8 cellular contexts compared by ENCODE assay signal in the genomic region with DNA sequence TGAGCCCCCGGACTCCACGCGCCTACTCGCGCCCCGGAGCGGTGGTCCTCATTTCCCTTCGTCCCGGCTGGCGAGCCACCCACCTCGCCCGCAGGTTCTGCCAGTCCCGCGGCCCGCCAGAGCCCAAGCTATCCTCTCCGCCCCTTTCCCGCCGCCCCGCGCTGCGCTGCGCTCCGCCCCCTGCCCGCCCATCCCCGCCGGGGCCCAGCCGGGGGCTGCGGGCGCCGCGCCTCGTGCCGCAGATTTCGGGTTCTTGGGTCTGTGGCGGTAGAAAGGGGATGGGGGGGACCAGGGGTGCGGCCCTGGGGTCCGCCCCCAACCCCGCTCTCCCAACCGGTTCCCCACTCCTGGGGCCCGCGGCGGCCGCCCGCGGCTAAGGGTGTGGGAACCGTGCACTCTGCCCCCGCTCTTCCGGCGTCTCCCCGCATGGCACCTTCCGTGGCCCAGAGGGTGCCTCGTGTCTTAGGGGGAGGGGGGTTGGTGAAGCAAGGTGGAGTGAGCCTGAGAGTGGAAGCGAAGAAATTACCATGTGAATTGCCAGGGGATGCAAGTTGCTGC.
A peak's percentile ranks its signal among the peaks of the same experiment; 100 is the strongest.
DNase-seq lines count a peak whose midpoint lies in the region; ATAC-seq and TF ChIP-seq lines count a peak whose summit lies in the region.

No MANE protein-coding gene starts in this region.

- peaks cover 37% of the 10 kb centered on the region for H3K4me1 ChIP-seq in DND-41 (ENCODE audit: insufficient read depth, low read length)
- no peaks in the 10 kb centered on the region for H3K4me1 ChIP-seq in suprapubic skin

- H3K36me3 ChIP-seq in DND-41 (ENCODE audit: insufficient read depth, low read length) (peaks cover 18% of the 10 kb centered on the region), neural cell (ENCODE audit: insufficient read depth, low read length) (no peaks in the 10 kb centered on the region), suprapubic skin (no peaks in the 10 kb centered on the region)

- H3K9me3 ChIP-seq in DND-41 (ENCODE audit: insufficient read depth, low read length, severe bottlenecking) (no peaks in the 10 kb centered on the region), neural cell (ENCODE audit: low read length) (no peaks in the 10 kb centered on the region), suprapubic skin (no peaks in the 10 kb centered on the region)

- ATAC-seq in DND-41 (ENCODE audit: insufficient read depth, low read depth) (peak; percentile 76), GM18909 (IDR thresholded peaks at IDR 0.05; ENCODE audit: poor library complexity, unreplicated experiment) (no peak)

- H3K27me3 ChIP-seq in DND-41 (ENCODE audit: insufficient read depth, low read length, poor library complexity): no peaks in the 10 kb centered on the region
- H3K27me3 ChIP-seq in neural cell (ENCODE audit: insufficient read depth, low read depth, low read length): no peaks in the 10 kb centered on the region
- H3K27me3 ChIP-seq in suprapubic skin: no peaks in the 10 kb centered on the region

- peak; percentile 14 for TF ChIP-seq RAD21 in neural cell (conservative IDR thresholded peaks at IDR 0.05)

- no peaks in the 10 kb centered on the region for H3F3A ChIP-seq in neural cell (ENCODE audit: insufficient read depth, low read length, poor library complexity, severe bottlenecking)

- 32% methylated on average over 39 of the region's 53 CpGs for WGBS in suprapubic skin

- TF ChIP-seq EP300 in neural cell (conservative IDR thresholded peaks at IDR 0.05; ENCODE audit: poor library complexity, severe bottlenecking): no peak
- no peak for TF ChIP-seq EP300 in suprapubic skin (IDR thresholded peaks at IDR 0.05)

- no peak for TF ChIP-seq POLR2A in suprapubic skin (IDR thresholded peaks at IDR 0.05)

- H3K4me2 ChIP-seq in DND-41 (ENCODE audit: insufficient read depth, low read length) (peak overlapping the region; percentile 82), neural cell (ENCODE audit: low read length) (no peak overlapping the region)

- H3K27ac ChIP-seq in DND-41 (ENCODE audit: low read length) (peak overlapping the region; percentile 75), epithelial cell of prostate (peak overlapping the region; percentile 89), neural cell (ENCODE audit: low read length) (no peak overlapping the region), suprapubic skin (peak overlapping the region; percentile 90)

- peak overlapping the region; percentile 62 to 95; a peak in 3 of 4 replicates for H3K4me3 ChIP-seq in DND-41 (ENCODE audit: low read depth in 1 of 2, low read length in 2 of 2)
- H3K4me3 ChIP-seq in neural cell (ENCODE audit: low read length): peak overlapping the region; percentile 79
- peak overlapping the region; percentile 70 for H3K4me3 ChIP-seq in suprapubic skin

- H3K9me2 ChIP-seq in neural cell (ENCODE audit: insufficient read depth, low read length): no peaks in the 10 kb centered on the region

- H2AFZ ChIP-seq in DND-41 (ENCODE audit: low read depth, low read length): peak overlapping the region; percentile 82
- H2AFZ ChIP-seq in neural cell (ENCODE audit: low read depth, low read length): peak overlapping the region; percentile 27

- peak overlapping the region; percentile 67 for H3K9ac ChIP-seq in DND-41 (ENCODE audit: low read depth, low read length)
- peak overlapping the region; percentile 48 for H3K9ac ChIP-seq in neural cell (ENCODE audit: low read length)

- H4K20me1 ChIP-seq in DND-41 (ENCODE audit: insufficient read depth, low read length): no peaks in the 10 kb centered on the region
- H4K20me1 ChIP-seq in neural cell (ENCODE audit: insufficient read depth): no peaks in the 10 kb centered on the region

- TF ChIP-seq CTCF in DND-41 (IDR thresholded peaks at IDR 0.05; ENCODE audit: borderline replicate concordance, extremely low read depth, low read length, poor library complexity, severe bottlenecking) (no peak), neural cell (IDR thresholded peaks at IDR 0.05; ENCODE audit: poor library complexity, severe bottlenecking) (peak; percentile 19), suprapubic skin (IDR thresholded peaks at IDR 0.05) (no peak)

- H3K79me2 ChIP-seq in DND-41 (ENCODE audit: insufficient read depth, low read length) (peaks cover 36% of the 10 kb centered on the region), neural cell (replicated peaks; ENCODE audit: insufficient read depth, low read length) (no peaks in the 10 kb centered on the region)

- DNase-seq in DND-41 (peak; percentile 75), NCI-H1417 treated with DMSO at 0.1 percent for 48 hours (lab: John Stamatoyannopoulos, UW) (peak; percentile 62), epithelial cell of prostate (ENCODE audit: low read depth, low spot score) (peak; percentile 39), suprapubic skin (ENCODE audit: low spot score in 2 of 2) (peak in 1 of 2 donors; percentile 63), midbrain (lab: John Stamatoyannopoulos, UW) (no peak)
- DNase-seq in activated CD8-positive, alpha-beta memory T cell treated with anti-CD3 and anti-CD28 coated beads for 24 hours: peak; percentile 80

TF ChIP-seq in neural cell, 6 proteins besides CTCF, POLR2A, EP300 and RAD21:
- peak; percentile 60 for TF ChIP-seq MXI1 (conservative IDR thresholded peaks at IDR 0.05; ENCODE audit: poor library complexity, severe bottlenecking)
- TF ChIP-seq SMC3 (conservative IDR thresholded peaks at IDR 0.05; ENCODE audit: poor library complexity): no peak
